Comparison of ENCODE assay signal across 8 cellular contexts in genomic region chr12:114668151-114668891, GRCh38. TPM values are rescaled to one million over a fixed set of nuclear protein-coding genes. Genes with fewer than 3 reads are reported as not detected.
A peak's percentile ranks its signal among the peaks of the same experiment; 100 is the strongest.
DNase-seq lines count a peak whose midpoint lies in the region; ATAC-seq, FAIRE-seq and TF ChIP-seq lines count a peak whose summit lies in the region.

No MANE protein-coding gene starts in this region.

- H3K4me3 ChIP-seq in esophagus squamous epithelium (peak overlapping the region; percentile 12 to 60 (median 40)), mucosa of descending colon (no peak overlapping the region), uterus (peak overlapping the region; percentile 27 to 44)

- H3K27ac ChIP-seq in esophagus squamous epithelium, result peak overlapping the region in 3 of 4 donors; percentile 8 to 35 (median 26)
- peak overlapping the region; percentile 97 to 98 for H3K27ac ChIP-seq in uterus

- peak; percentile 49 for DNase-seq in D721Med (ENCODE audit: insufficient read length, low spot score)
- DNase-seq in RPMI8226, result peak; percentile 82
- no peak for DNase-seq in esophagus squamous epithelium (lab: John Stamatoyannopoulos, UW)
- DNase-seq in mucosa of descending colon, result peak; percentile 86 to 91 (median 90)
- peak; percentile 84 to 85 for DNase-seq in uterus
- DNase-seq in activated CD8-positive, alpha-beta memory T cell treated with anti-CD3 and anti-CD28 coated beads, Interleukin-2, amount 50 U/mL, for 4 hours, result no peak

- H3K36me3 ChIP-seq in esophagus squamous epithelium (peaks cover 0 to 7% (median 0%) of the 10 kb centered on the region in 3 donors), mucosa of descending colon (ENCODE audit: low read depth) (no peaks in the 10 kb centered on the region), uterus (no peaks in the 10 kb centered on the region)

- no peak for FAIRE-seq in D721Med (lab: Jason Lieb, UNC)

- TF ChIP-seq CTCF in D721Med (IDR thresholded peaks at IDR 0.05; ENCODE audit: insufficient read depth, missing control alignments), result peak; percentile 54
- TF ChIP-seq CTCF in esophagus squamous epithelium (IDR thresholded peaks at IDR 0.05), result peak; percentile 40 to 77 (median 54)
- no peak for TF ChIP-seq CTCF in mucosa of descending colon (IDR thresholded peaks at IDR 0.05)
- TF ChIP-seq CTCF in uterus (IDR thresholded peaks at IDR 0.05), result peak; percentile 68 to 82 (median 74)

- TF ChIP-seq POLR2A in esophagus squamous epithelium (IDR thresholded peaks at IDR 0.05) (no peak), uterus (IDR thresholded peaks at IDR 0.05) (no peak)

- peaks cover 5 to 46% (median 10%) of the 10 kb centered on the region in 3 donors for H3K4me1 ChIP-seq in esophagus squamous epithelium
- H3K4me1 ChIP-seq in mucosa of descending colon (ENCODE audit: low read depth), result peaks cover 3% of the 10 kb centered on the region
- peaks cover 0 to 4% of the 10 kb centered on the region in 2 donors for H3K4me1 ChIP-seq in uterus

- H3K9me3 ChIP-seq in esophagus squamous epithelium (no peaks in the 10 kb centered on the region), mucosa of descending colon (no peaks in the 10 kb centered on the region), uterus (no peaks in the 10 kb centered on the region)

- H3K27me3 ChIP-seq in esophagus squamous epithelium, result peaks cover 5 to 88% (median 23%) of the 10 kb centered on the region in 4 donors
- peaks cover 0 to 5% of the 10 kb centered on the region in 2 donors for H3K27me3 ChIP-seq in uterus

- WGBS in esophagus squamous epithelium, 2 donors, result 1 to 2% methylated on average over 19 to 33 of the region's 46 CpGs

- ATAC-seq in HG02981 (IDR thresholded peaks at IDR 0.05; ENCODE audit: unreplicated experiment) (peak; percentile 69), mucosa of descending colon (peak; percentile 98), HG03520 (IDR thresholded peaks at IDR 0.05; ENCODE audit: unreplicated experiment) (no peak)

- intact Hi-C loops in esophagus squamous epithelium (cut with DNase I) (loop anchor here (5.0 to 10.0 kb wide), 3 partner anchors 966 to 1099 kb away; no protein-coding TSS in a partner anchor), mucosa of descending colon (cut with DNase I, micrococcal nuclease) (loop anchor here in 1 of 2 donors (2.0 kb wide), 1 partner anchor 1084 kb away; no protein-coding TSS in a partner anchor), uterus (cut with DNase I; ENCODE audit: low total_unique reads) (no loop called here)

RNA-seq across cellular contexts. Expression of gene TBX3, which starts 15.7 kb away (rescaled TPM):
- total RNA-seq in esophagus squamous epithelium (1 to 10 TPM; 2.0 to 2.5 (median 2.4) TPM), mucosa of descending colon (10 to 100 TPM in 2 of 3 donors, 1 to 10 TPM in 1; 8.1 to 13.9 (median 10.8) TPM), uterus (100 to 1,000 TPM in 1 of 4 donors, 10 to 100 TPM in 3; 11.0 to 120 (median 56.3) TPM)

Comparison
In these comparisons a context has a peak if more than half of its experiments do, and no peak if none do; other contexts are left out.
1. DNase-seq: peak in D721Med (single experiment), RPMI8226 (single experiment), mucosa of descending colon (3 of 3) and uterus (2 of 2); none in esophagus squamous epithelium (single experiment) and activated CD8-positive, alpha-beta memory T cell treated with anti-CD3 and anti-CD28 coated beads, Interleukin-2, amount 50 U/mL, for 4 hours (single experiment).